ENCODE assay signal across 8 cellular contexts in genomic region chr6:14665827-14666724, GRCh38.
DNase-seq lines count a peak whose midpoint lies in the region; ATAC-seq lines count a peak whose summit lies in the region.

No MANE protein-coding gene starts in this region.

- ATAC-seq in HG02938 (IDR thresholded peaks at IDR 0.05; ENCODE audit: unreplicated experiment) (peak; percentile 53), GM19324 (IDR thresholded peaks at IDR 0.05; ENCODE audit: low FRiP score, unreplicated experiment) (no peak), HG02970 (IDR thresholded peaks at IDR 0.05; ENCODE audit: low FRiP score, unreplicated experiment) (no peak), GM19395 (IDR thresholded peaks at IDR 0.05; ENCODE audit: unreplicated experiment) (no peak)
- ATAC-seq in activated T-helper 17 cell treated with anti-CD3 and anti-CD28 coated beads, Interleukin-2, amount 50 U/mL, for 72 hours (replicated peaks), result peak; percentile 88
- ATAC-seq in naive thymus-derived CD4-positive, alpha-beta T cell, result peak; percentile 76

- H3K9me3 ChIP-seq in naive thymus-derived CD4-positive, alpha-beta T cell (ENCODE audit: control insufficient read depth in 2 of 3, low read length in 3 of 3), result no peaks in the 10 kb centered on the region

- peaks cover 14 to 32% of the 10 kb centered on the region in 2 donors for H3K4me1 ChIP-seq in naive thymus-derived CD4-positive, alpha-beta T cell (ENCODE audit: control insufficient read depth in 2 of 2, insufficient read depth in 2 of 2, low read length in 2 of 2)

- no peaks in the 10 kb centered on the region for H3K36me3 ChIP-seq in naive thymus-derived CD4-positive, alpha-beta T cell (ENCODE audit: control insufficient read depth in 2 of 3, insufficient read depth in 3 of 3, low read length in 3 of 3)

- peak overlapping the region; percentile 73 for H3K27ac Mint-ChIP-seq in activated T-helper 17 cell treated with anti-CD3 and anti-CD28 coated beads, Interleukin-2, amount 50 U/mL, for 72 hours
- H3K27ac Mint-ChIP-seq in naive thymus-derived CD4-positive, alpha-beta T cell, result peak overlapping the region in 5 of 9 donors; percentile 1 to 88 (median 28)

- CTCF ChIA-PET in naive thymus-derived CD4-positive, alpha-beta T cell (lab: Charles Lee), result no interaction called here

- intact Hi-C loops in naive thymus-derived CD4-positive, alpha-beta T cell (cut with micrococcal nuclease), result no loop called here

- no peak overlapping the region for H3K27ac ChIP-seq in naive thymus-derived CD4-positive, alpha-beta T cell (ENCODE audit: low read depth, low read length)

- peaks cover 25% of the 10 kb centered on the region for H3K4me1 Mint-ChIP-seq in activated T-helper 17 cell treated with anti-CD3 and anti-CD28 coated beads, Interleukin-2, amount 50 U/mL, for 72 hours
- peaks cover 11 to 31% (median 23%) of the 10 kb centered on the region in 7 donors for H3K4me1 Mint-ChIP-seq in naive thymus-derived CD4-positive, alpha-beta T cell

- H3K4me3 Mint-ChIP-seq in activated T-helper 17 cell treated with anti-CD3 and anti-CD28 coated beads, Interleukin-2, amount 50 U/mL, for 72 hours, result peak overlapping the region; percentile 70
- no peak overlapping the region for H3K4me3 Mint-ChIP-seq in naive thymus-derived CD4-positive, alpha-beta T cell

- no peaks in the 10 kb centered on the region for H3K9me3 Mint-ChIP-seq in activated T-helper 17 cell treated with anti-CD3 and anti-CD28 coated beads, Interleukin-2, amount 50 U/mL, for 72 hours
- no peaks in the 10 kb centered on the region for H3K9me3 Mint-ChIP-seq in naive thymus-derived CD4-positive, alpha-beta T cell

- no peaks in the 10 kb centered on the region for H3K27me3 Mint-ChIP-seq in activated T-helper 17 cell treated with anti-CD3 and anti-CD28 coated beads, Interleukin-2, amount 50 U/mL, for 72 hours
- H3K27me3 Mint-ChIP-seq in naive thymus-derived CD4-positive, alpha-beta T cell, result peaks cover 0 to 32% (median 0%) of the 10 kb centered on the region in 5 donors

- no peak overlapping the region for H3K4me3 ChIP-seq in naive thymus-derived CD4-positive, alpha-beta T cell (ENCODE audit: low read length)

- POLR2A ChIA-PET in naive thymus-derived CD4-positive, alpha-beta T cell (lab: Charles Lee), result no interaction called here

- peak; percentile 98 for DNase-seq in Daoy (ENCODE audit: low read depth)
- peak in 1 of 9 donors; percentile 34 for DNase-seq in naive thymus-derived CD4-positive, alpha-beta T cell
- DNase-seq in NK-92 (lab: John Stamatoyannopoulos, UW; ENCODE audit: unreplicated experiment), result no peak

- H3K36me3 Mint-ChIP-seq in activated T-helper 17 cell treated with anti-CD3 and anti-CD28 coated beads, Interleukin-2, amount 50 U/mL, for 72 hours (ENCODE audit: low read depth), result no peaks in the 10 kb centered on the region
- no peaks in the 10 kb centered on the region for H3K36me3 Mint-ChIP-seq in naive thymus-derived CD4-positive, alpha-beta T cell

- H3K27me3 ChIP-seq in naive thymus-derived CD4-positive, alpha-beta T cell (ENCODE audit: control insufficient read depth in 2 of 2, insufficient read depth in 2 of 2, low read length in 2 of 2), result no peaks in the 10 kb centered on the region

Comparison
In these comparisons a context has a peak if more than half of its experiments do, and no peak if none do; other contexts are left out.
1. ATAC-seq: peak in HG02938 (single experiment), activated T-helper 17 cell treated with anti-CD3 and anti-CD28 coated beads, Interleukin-2, amount 50 U/mL, for 72 hours (single experiment) and naive thymus-derived CD4-positive, alpha-beta T cell (single experiment); none in GM19324 (single experiment), HG02970 (single experiment) and GM19395 (single experiment).